ENCODE assay signal across 8 cellular contexts in genomic region chr1:113140588-113141446, GRCh38.
DNase-seq lines count a peak whose midpoint lies in the region; ATAC-seq and TF ChIP-seq lines count a peak whose summit lies in the region.

No MANE protein-coding gene starts in this region.

- no peaks in the 10 kb centered on the region for H3K9me3 ChIP-seq in Loucy (ENCODE audit: insufficient read depth, low read depth, low read length)
- H3K9me3 ChIP-seq in parathyroid adenoma (ENCODE audit: control insufficient read depth, low read length): no peaks in the 10 kb centered on the region

- H3K36me3 ChIP-seq in Loucy (ENCODE audit: insufficient read depth, low read length) (no peaks in the 10 kb centered on the region), parathyroid adenoma (ENCODE audit: control insufficient read depth, insufficient read depth, low read length) (no peaks in the 10 kb centered on the region)

- TF ChIP-seq CTCF in Loucy (conservative IDR thresholded peaks at IDR 0.05; ENCODE audit: low read length) (peak; percentile 97), parathyroid adenoma (IDR thresholded peaks at IDR 0.05) (peak; percentile 64)

- no peak overlapping the region for H3K4me2 ChIP-seq in Loucy (ENCODE audit: low read depth, low read length, poor library complexity, severe bottlenecking)
- H3K4me2 ChIP-seq in parathyroid adenoma (ENCODE audit: low read length): no peak overlapping the region

- H3K27ac ChIP-seq in parathyroid adenoma: no peak overlapping the region

- H3K9ac ChIP-seq in Loucy (ENCODE audit: low read depth, low read length, poor library complexity, severe bottlenecking) (no peak overlapping the region), parathyroid adenoma (no peak overlapping the region)

- peak; percentile 78 for DNase-seq in Daoy (ENCODE audit: low read depth)
- DNase-seq in SK-MEL-5 (ENCODE audit: low read depth, low spot score): peak; percentile 69
- DNase-seq in activated naive CD4-positive, alpha-beta T cell treated with anti-CD3 and anti-CD28 coated beads, Interleukin-2, amount 50 U/mL, for 16 hours: peak; percentile 51
- DNase-seq in glomerular endothelial cell (ENCODE audit: extremely low read depth, low read depth, low spot score): peak; percentile 48
- no peak for DNase-seq in cortex of kidney (lab: John Stamatoyannopoulos, UW)

- H3F3A ChIP-seq in Loucy (ENCODE audit: low read depth): no peaks in the 10 kb centered on the region

- in situ Hi-C loops in SK-MEL-5 (cut with HindIII; ENCODE audit: low pct_unique_long_range_greater_than_20kb, low sequenced_read_pairs): no loop called here

- H4K20me1 ChIP-seq in Loucy (ENCODE audit: insufficient read depth, low read length, poor library complexity, severe bottlenecking): no peaks in the 10 kb centered on the region

- H3K4me3 ChIP-seq in Loucy (ENCODE audit: low read length, poor library complexity, severe bottlenecking) (no peak overlapping the region), parathyroid adenoma (ENCODE audit: low read depth, low read length) (no peak overlapping the region)

- no peaks in the 10 kb centered on the region for H3K9me2 ChIP-seq in Loucy (replicated peaks; ENCODE audit: low read depth, low read length)

- ATAC-seq in GM21786 (IDR thresholded peaks at IDR 0.05; ENCODE audit: unreplicated experiment): peak; percentile 78

- H3K79me2 ChIP-seq in Loucy (ENCODE audit: insufficient read depth, low read length): no peaks in the 10 kb centered on the region
- no peaks in the 10 kb centered on the region for H3K79me2 ChIP-seq in parathyroid adenoma

- H3K4me1 ChIP-seq in Loucy (ENCODE audit: insufficient read depth, low read length, poor library complexity, severe bottlenecking) (peaks cover 18% of the 10 kb centered on the region), parathyroid adenoma (no peaks in the 10 kb centered on the region)

- H3K27me3 ChIP-seq in Loucy (ENCODE audit: insufficient read depth, low read length, poor library complexity, severe bottlenecking) (no peaks in the 10 kb centered on the region), parathyroid adenoma (ENCODE audit: control insufficient read depth, insufficient read depth, low read length) (no peaks in the 10 kb centered on the region)

- H2AFZ ChIP-seq in Loucy (ENCODE audit: low read length) (peak overlapping the region; percentile 57), parathyroid adenoma (peak overlapping the region; percentile 63)
